In genomic region chr14:53003776-53004175, GRCh38 we compare ENCODE assay signal across 1 cellular context.
TF ChIP-seq lines count a peak whose summit lies in the region.

No MANE protein-coding gene starts in this region.

TF ChIP-seq in IMR-90, 13 proteins besides CTCF, POLR2A, EP300 and RAD21 (continued from another document):
- TF ChIP-seq RCOR1 (IDR thresholded peaks at IDR 0.05; ENCODE audit: insufficient replicate concordance, low read length): no peak
